In the genomic region with DNA sequence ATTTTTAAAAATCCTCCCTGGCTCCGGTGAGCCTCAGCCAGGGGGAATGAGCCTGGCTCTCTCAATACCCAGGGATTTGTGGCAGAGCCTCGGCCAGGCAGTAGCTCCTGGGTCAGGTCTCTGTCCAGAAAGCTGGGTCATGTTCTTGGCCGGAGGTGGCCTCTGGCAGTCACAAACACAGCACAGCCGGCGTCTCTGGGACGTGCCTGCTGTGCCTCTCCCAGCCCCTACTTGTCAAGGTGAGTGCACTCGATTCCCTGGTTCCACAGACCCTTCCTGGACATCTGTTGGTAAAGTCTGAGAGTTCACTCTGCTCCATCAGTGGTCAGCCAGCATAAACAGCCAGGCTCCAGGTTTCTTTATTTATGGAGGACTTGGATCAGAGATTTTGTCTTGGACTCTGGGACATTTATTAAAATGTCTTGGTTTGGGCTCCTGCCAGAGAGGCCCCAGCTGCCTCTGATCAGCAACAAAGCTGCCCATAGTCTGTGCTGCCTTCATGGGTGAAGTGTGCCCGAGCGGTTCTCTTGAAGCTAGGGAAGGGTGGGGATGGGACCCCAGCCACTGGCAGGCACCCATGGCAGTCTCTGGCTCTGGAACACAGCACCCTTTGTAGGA, we compare ENCODE assay signal across 14 cellular contexts. TPM values are rescaled to one million over a fixed set of nuclear protein-coding genes. Genes with fewer than 3 reads are reported as not detected.
DNase-seq lines count a peak whose midpoint lies in the region; ATAC-seq and TF ChIP-seq lines count a peak whose summit lies in the region.
"Had no signal": no experiment of that assay in that cellular context is flagged by ENCODE, and none has a peak within 500 bp of the region (broad histone marks: within the 10 kb centered on the region; RNA-seq: fewer than 3 reads in every experiment).

No MANE protein-coding gene starts in this region.

- peak; percentile 12 for DNase-seq in M059J (ENCODE audit: low read depth)
- peak; percentile 22 for DNase-seq in astrocyte of the spinal cord (ENCODE audit: low read depth, low spot score)
- DNase-seq in hypothalamus (lab: John Stamatoyannopoulos, UW), result peak in 26 of 51 donors; percentile 19 to 65 (median 38)
- DNase-seq in NAMALWA (ENCODE audit: low spot score), result no peak
- no peak for DNase-seq in H7
- no peak for DNase-seq in NCI-H774 (lab: John Stamatoyannopoulos, UW)
- DNase-seq: activated B cell treated with CpG ODN at 0.5 μM for 24 hours; activated effector memory CD4-positive, alpha-beta T cell treated with anti-CD3 and anti-CD28 coated beads, Interleukin-2, amount 50 U/mL, for 16 hours; CD8-positive, alpha-beta memory T cell; NCI-H1105 treated with DMSO at 0.1 percent for 48 hours; NCI-H748 treated with DMSO at 0.1 percent for 48 hours had no signal

- H3K4me3 ChIP-seq in astrocyte of the spinal cord (ENCODE audit: low read depth, low read length) (no peak overlapping the region), stomach smooth muscle (ENCODE audit: low read length in 2 of 2) (peak overlapping the region in 1 of 2 donors; percentile 49), H7 (ENCODE audit: insufficient read depth, low read depth, low read length) (no peak overlapping the region)
- H3K4me3 ChIP-seq: hepatocyte had no signal

- in situ Hi-C loops in astrocyte of the spinal cord (cut with HindIII; ENCODE audit: low sequenced_read_pairs), result no loop called here

- TF ChIP-seq CTCF in astrocyte of the spinal cord (IDR thresholded peaks at IDR 0.05; ENCODE audit: low read depth, low read length), result no peak

- H3K4me1 ChIP-seq in stomach smooth muscle (ENCODE audit: control insufficient read depth, insufficient read depth, low read length), result peaks cover 32% of the 10 kb centered on the region

- H3K36me3 ChIP-seq in stomach smooth muscle (ENCODE audit: control insufficient read depth in 2 of 2, insufficient read depth in 2 of 2, low read length in 2 of 2) (peaks cover 25 to 33% of the 10 kb centered on the region in 2 donors), H7 (replicated peaks; ENCODE audit: control insufficient read depth, insufficient read depth, low read length) (peaks cover 3% of the 10 kb centered on the region)

- H3K27me3 ChIP-seq in stomach smooth muscle (ENCODE audit: control insufficient read depth in 1 of 2, insufficient read depth in 2 of 2, low read length in 2 of 2) (no peaks in the 10 kb centered on the region), H7 (ENCODE audit: control insufficient read depth, insufficient read depth, low read length) (no peaks in the 10 kb centered on the region)
- H3K27me3 ChIP-seq: hepatocyte had no signal

- no peak for ATAC-seq in HG03108 (IDR thresholded peaks at IDR 0.05; ENCODE audit: unreplicated experiment)

- H3K9me3 ChIP-seq in stomach smooth muscle (ENCODE audit: control insufficient read depth in 2 of 2, low read length in 2 of 2), result no peaks in the 10 kb centered on the region

- peak overlapping the region; percentile 84 for H3K27ac ChIP-seq in stomach smooth muscle (ENCODE audit: low read length)
- H3K27ac ChIP-seq: hepatocyte had no signal

- peak overlapping the region; percentile 43 to 64 for H3K9ac ChIP-seq in stomach smooth muscle (ENCODE audit: low read length in 2 of 2)

RNA-seq across cellular contexts. Expression of a gene that starts 56.7 kb away (rescaled TPM):
- 15.7 and 19.9 TPM in 2 replicates for total RNA-seq in M059J (2014; rRNA removed; shearing (Covaris generic))
- 20.3 and 28.0 TPM in 2 replicates for total RNA-seq in H7 (2014; rRNA removed; shearing (Covaris generic))

Comparison
In these comparisons a context has a peak if more than half of its experiments do, and no peak if none do; other contexts are left out.
1. DNase-seq: peak in M059J (single experiment), astrocyte of the spinal cord (single experiment) and hypothalamus (26 of 51); none in NAMALWA (single experiment), H7 (single experiment) and NCI-H774 (single experiment).